In genomic region chr5:168120416-168121137, GRCh38 we compare ENCODE assay signal across 26 cellular contexts.
"Had no signal": no experiment of that assay in that cellular context is flagged by ENCODE, and none has a peak within 500 bp of the region (broad histone marks: within the 10 kb centered on the region; RNA-seq: fewer than 3 reads in every experiment).

No MANE protein-coding gene starts in this region.

- H3K36me3 Mint-ChIP-seq: activated naive CD4-positive, alpha-beta T cell treated with anti-CD3 and anti-CD28 coated beads, Interleukin-2, amount 50 U/mL, for 24 hours; natural killer cell treated with Interleukin-12 subunit alpha and Interleukin-12 subunit beta and Interleukin-15 and Interleukin-18, amount 100 ng/mL, for 72 hours; T-cell had no signal

- H3K27me3 Mint-ChIP-seq: activated naive CD4-positive, alpha-beta T cell treated with anti-CD3 and anti-CD28 coated beads, Interleukin-2, amount 50 U/mL, for 24 hours had no signal

- H3K9me3 Mint-ChIP-seq: activated CD4-positive, alpha-beta memory T cell treated with anti-CD3 and anti-CD28 coated beads, Interleukin-2, amount 10 ng/mL, durations not matched to agents 7 days and 5 days; activated naive CD4-positive, alpha-beta T cell treated with anti-CD3 and anti-CD28 coated beads, Interleukin-2, amount 50 U/mL, for 24 hours; natural killer cell treated with Interleukin-12 subunit alpha and Interleukin-12 subunit beta and Interleukin-15 and Interleukin-18, amount 100 ng/mL, for 72 hours; T-helper 2 cell treated with Interferon-gamma antibody and Interleukin-4, amounts not matched to agents 5 μg/mL and 100 μg/mL, for 36 hours had no signal

- H3K4me3 ChIP-seq: ascending aorta, coronary artery, dorsolateral prefrontal cortex, gastrocnemius medialis, left lung, lung, mucosa of descending colon, right atrium auricular region, spleen, suprapubic skin, tibial artery, upper lobe of right lung had no signal

- H3K27ac ChIP-seq: ascending aorta, brain microvascular endothelial cell, coronary artery, dorsolateral prefrontal cortex, gastrocnemius medialis, left lung, right atrium auricular region, spleen, suprapubic skin, tibial artery, upper lobe of right lung had no signal

- FAIRE-seq: islet of Langerhans had no signal

- H3K4me1 ChIP-seq: ascending aorta, gastrocnemius medialis, left lung, right atrium auricular region, spleen, suprapubic skin, tibial artery had no signal

- H3K36me3 ChIP-seq: ascending aorta, brain microvascular endothelial cell, gastrocnemius medialis, left lung, right atrium auricular region, spleen, suprapubic skin, tibial artery, upper lobe of right lung had no signal

- DNase-seq: activated CD4-positive, alpha-beta memory T cell treated with anti-CD3 and anti-CD28 coated beads, Interleukin-2, amount 10 ng/mL, durations not matched to agents 7 days and 5 days; activated CD4-positive, alpha-beta T cell treated with anti-CD3 and anti-CD28 coated beads for 48 hours; activated CD4-positive, CD25-positive, alpha-beta regulatory T cell; activated gamma-delta T cell treated with Interleukin-2 at 50 U/mL for 16 hours; brain microvascular endothelial cell; dorsolateral prefrontal cortex; effector memory CD4-positive, alpha-beta T cell; gastrocnemius medialis; glutamatergic neuron; left lung; mucosa of descending colon; spleen; stimulated activated naive CD4-positive, alpha-beta T cell; T-cell; tibial artery; upper lobe of right lung had no signal

- ATAC-seq: gastrocnemius medialis; left lung; mucosa of descending colon; natural killer cell treated with Interleukin-12 subunit alpha and Interleukin-12 subunit beta and Interleukin-15 and Interleukin-18, amount 100 ng/mL, for 72 hours; T-cell; upper lobe of right lung had no signal

- H3K4me1 Mint-ChIP-seq: activated naive CD4-positive, alpha-beta T cell treated with anti-CD3 and anti-CD28 coated beads, Interleukin-2, amount 50 U/mL, for 24 hours had no signal

- H3K4me3 Mint-ChIP-seq: activated CD4-positive, alpha-beta memory T cell treated with anti-CD3 and anti-CD28 coated beads, Interleukin-2, amount 10 ng/mL, durations not matched to agents 7 days and 5 days; activated naive CD4-positive, alpha-beta T cell treated with anti-CD3 and anti-CD28 coated beads, Interleukin-2, amount 50 U/mL, for 24 hours; activated T-helper 1 cell treated with anti-CD3 and anti-CD28 coated beads, Interleukin-12 subunit alpha, Interleukin-12 subunit beta, Interleukin-2, Interleukin-4 antibody, amounts not matched to agents 30 ng/mL and 10 ng/mL and 1 ng/mL, durations not matched to agents 14 hours and 24 hours and 36 hours; natural killer cell treated with Interleukin-12 subunit alpha and Interleukin-12 subunit beta and Interleukin-15 and Interleukin-18, amount 100 ng/mL, for 72 hours; T-cell; T-helper 2 cell treated with Interferon-gamma antibody and Interleukin-4, amounts not matched to agents 5 μg/mL and 100 μg/mL, for 36 hours had no signal

- H3K9me3 ChIP-seq: ascending aorta, gastrocnemius medialis, left lung, mucosa of descending colon, right atrium auricular region, spleen, suprapubic skin, tibial artery, upper lobe of right lung had no signal

- H3K27me3 ChIP-seq: ascending aorta, brain microvascular endothelial cell, dorsolateral prefrontal cortex, gastrocnemius medialis, left lung, right atrium auricular region, spleen, suprapubic skin, upper lobe of right lung had no signal

- H3K27ac Mint-ChIP-seq: activated CD4-positive, alpha-beta memory T cell treated with anti-CD3 and anti-CD28 coated beads, Interleukin-2, amount 10 ng/mL, durations not matched to agents 7 days and 5 days; activated naive CD4-positive, alpha-beta T cell treated with anti-CD3 and anti-CD28 coated beads, Interleukin-2, amount 50 U/mL, for 24 hours; activated T-helper 1 cell treated with anti-CD3 and anti-CD28 coated beads, Interleukin-12 subunit alpha, Interleukin-12 subunit beta, Interleukin-2, Interleukin-4 antibody, amounts not matched to agents 30 ng/mL and 10 ng/mL and 1 ng/mL, durations not matched to agents 14 hours and 24 hours and 36 hours; natural killer cell treated with Interleukin-12 subunit alpha and Interleukin-12 subunit beta and Interleukin-15 and Interleukin-18, amount 100 ng/mL, for 72 hours; T-cell; T-helper 2 cell treated with Interferon-gamma antibody and Interleukin-4, amounts not matched to agents 5 μg/mL and 100 μg/mL, for 36 hours had no signal
